10 cellular contexts compared by ENCODE assay signal in the genomic region with DNA sequence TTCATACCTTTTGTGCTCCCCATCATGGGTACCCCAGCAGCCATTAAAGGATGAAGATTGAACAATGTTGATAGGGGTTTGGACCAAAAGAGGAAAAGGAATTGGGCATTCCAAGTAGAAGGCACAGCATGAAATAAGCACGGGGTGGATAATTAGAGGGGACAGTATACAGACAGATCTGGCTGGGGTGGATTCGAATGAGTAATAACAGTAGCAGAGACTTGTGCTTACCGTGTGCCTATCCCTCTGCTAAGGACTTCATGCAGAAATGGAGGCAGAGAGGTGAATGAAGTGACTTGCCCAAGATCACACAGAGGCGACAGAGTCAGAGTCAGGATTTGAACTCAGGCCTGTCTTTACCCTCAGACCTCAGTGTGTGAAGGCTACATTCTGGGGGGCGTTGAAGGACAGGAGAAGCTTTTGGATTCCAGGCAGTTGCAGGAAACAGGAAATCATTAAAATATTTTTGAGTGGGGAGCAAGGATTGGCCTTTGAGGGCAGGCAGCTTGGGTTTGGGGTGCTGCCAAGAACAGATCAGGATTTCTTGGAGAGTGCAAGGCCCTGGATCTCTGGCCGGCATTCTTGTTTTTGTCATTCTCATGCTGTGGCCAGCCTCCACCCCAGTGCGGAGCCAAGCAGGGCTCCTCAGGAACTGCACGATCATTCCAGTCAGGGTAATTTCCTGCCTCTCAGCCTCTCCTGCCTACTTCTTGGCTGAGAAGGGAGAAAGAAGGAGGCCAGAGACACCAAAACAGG. TPM values are rescaled to one million over a fixed set of nuclear protein-coding genes. Genes with fewer than 3 reads are reported as not detected.
DNase-seq lines count a peak whose midpoint lies in the region; ATAC-seq and TF ChIP-seq lines count a peak whose summit lies in the region.
"Had no signal": no experiment of that assay in that cellular context is flagged by ENCODE, and none has a peak within 500 bp of the region (broad histone marks: within the 10 kb centered on the region; RNA-seq: fewer than 3 reads in every experiment).

No MANE protein-coding gene starts in this region.

- H3K27ac ChIP-seq in left lung (peak overlapping the region; percentile 80 to 89), SJCRH30 (no peak overlapping the region)

- ATAC-seq in left lung: peak; percentile 89
- ATAC-seq in HG03097 (IDR thresholded peaks at IDR 0.05; ENCODE audit: low FRiP score, unreplicated experiment): no peak
- ATAC-seq: K562 had no signal

- H3K9me3 ChIP-seq in left lung (no peaks in the 10 kb centered on the region), SJCRH30 (replicated peaks) (no peaks in the 10 kb centered on the region)

- intact Hi-C loops in left lung (cut with DNase I): no loop called here

- H3K36me3 ChIP-seq in left lung (peaks cover 0 to 99% of the 10 kb centered on the region in 2 donors), SJCRH30 (peaks cover 85% of the 10 kb centered on the region)

- no peak for TF ChIP-seq CTCF in left lung (IDR thresholded peaks at IDR 0.05)

- H3K27me3 ChIP-seq in left lung (no peaks in the 10 kb centered on the region), SJCRH30 (no peaks in the 10 kb centered on the region)

- H3K4me3 ChIP-seq in left lung (no peak overlapping the region), SJCRH30 (no peak overlapping the region)
- H3K4me3 ChIP-seq: K562 had no signal

- peak; percentile 58 for DNase-seq in HT1080 (ENCODE audit: low read depth)
- DNase-seq in cerebellar cortex (ENCODE audit: low spot score): peak; percentile 60
- DNase-seq in left lung: peak in 1 of 2 donors; percentile 74
- DNase-seq in stromal cell of bone marrow (ENCODE audit: low read depth): peak; percentile 96
- DNase-seq in SJCRH30: no peak
- DNase-seq in stimulated activated CD8-positive, alpha-beta memory T cell treated with anti-CD3 and anti-CD28 coated beads, Interleukin-4, amount 100 ng/mL, for 48 hours: no peak
- no peak for DNase-seq in SHP77 treated with DMSO at 0.1 percent for 48 hours (lab: John Stamatoyannopoulos, UW)
- DNase-seq: immature natural killer cell had no signal

- H3K4me1 ChIP-seq in left lung (peaks cover 13 to 18% of the 10 kb centered on the region in 2 donors), SJCRH30 (no peaks in the 10 kb centered on the region)

RNA-seq across cellular contexts. Expression of gene PAF1, which starts 18.7 kb away (rescaled TPM):
- 47.3 and 56.1 TPM in 2 replicates for total RNA-seq in HT1080 (2014; rRNA removed; shearing (Covaris generic))
- 31.1 and 35.3 TPM in 2 replicates for polyA plus RNA-seq in HT1080 (2015; cell fraction: cytosol; rRNA removed)
- polyA plus RNA-seq in HT1080 (2015; cell fraction: nucleus; rRNA removed): 39.2 and 43.4 TPM in 2 replicates
- total RNA-seq in left lung: 10 to 100 TPM; 31.0 to 36.1 TPM
- 73.6 and 85.7 TPM in 2 replicates for total RNA-seq in SJCRH30 (2014; rRNA removed; shearing (Covaris generic))

RNA-seq across cellular contexts. Expression of gene MED29, which starts 19.0 kb away (rescaled TPM):
- total RNA-seq in HT1080 (2014; rRNA removed; shearing (Covaris generic)): 24.6 and 47.3 TPM in 2 replicates
- 24.8 and 28.7 TPM in 2 replicates for polyA plus RNA-seq in HT1080 (2015; cell fraction: cytosol; rRNA removed)
- 19.0 and 23.9 TPM in 2 replicates for polyA plus RNA-seq in HT1080 (2015; cell fraction: nucleus; rRNA removed)
- total RNA-seq in left lung: 10 to 100 TPM; 29.7 to 32.7 TPM
- total RNA-seq in SJCRH30 (2014; rRNA removed; shearing (Covaris generic)): 28.2 and 31.9 TPM in 2 replicates

RNA-seq across cellular contexts. Expression of gene SAMD4B, which starts 30.0 kb away (rescaled TPM):
- total RNA-seq in HT1080 (2014; rRNA removed; shearing (Covaris generic)): 75.1 and 129 TPM in 2 replicates
- 106 and 110 TPM in 2 replicates for polyA plus RNA-seq in HT1080 (2015; cell fraction: cytosol; rRNA removed)
- polyA plus RNA-seq in HT1080 (2015; cell fraction: nucleus; rRNA removed): 82.7 and 96.2 TPM in 2 replicates
- total RNA-seq in left lung: 10 to 100 TPM; 74.1 to 77.0 TPM
- 125 and 129 TPM in 2 replicates for total RNA-seq in SJCRH30 (2014; rRNA removed; shearing (Covaris generic))

RNA-seq across cellular contexts. Expression of gene ZFP36, which starts 34.4 kb away (rescaled TPM):
- total RNA-seq in HT1080 (2014; rRNA removed; shearing (Covaris generic)): 1.3 and 2.8 TPM in 2 replicates
- polyA plus RNA-seq in HT1080 (2015; cell fraction: cytosol; rRNA removed): 11.0 and 13.4 TPM in 2 replicates
- polyA plus RNA-seq in HT1080 (2015; cell fraction: nucleus; rRNA removed): 17.9 and 20.1 TPM in 2 replicates
- 100 to 1,000 TPM; 165 to 172 TPM for total RNA-seq in left lung
- total RNA-seq in SJCRH30 (2014; rRNA removed; shearing (Covaris generic)): 2.4 and 2.7 TPM in 2 replicates

RNA-seq across cellular contexts. Expression of gene GMFG, which starts 36.4 kb away (rescaled TPM):
- total RNA-seq in HT1080 (2014; rRNA removed; shearing (Covaris generic)): 3.6 and 3.8 TPM in 2 replicates
- 3.5 and 4.5 TPM in 2 replicates for polyA plus RNA-seq in HT1080 (2015; cell fraction: cytosol; rRNA removed)
- polyA plus RNA-seq in HT1080 (2015; cell fraction: nucleus; rRNA removed): 0.50 and 4.8 TPM in 2 replicates
- total RNA-seq in left lung: 100 to 1,000 TPM in 1 of 2 donors, 10 to 100 TPM in 1; 53.8 to 136 TPM
- total RNA-seq in SJCRH30 (2014; rRNA removed; shearing (Covaris generic)): 3.3 and 3.7 TPM in 2 replicates

Comparison
In these comparisons a context has a peak if more than half of its experiments do, and no peak if none do; other contexts are left out.
1. DNase-seq: peak in HT1080 (single experiment), cerebellar cortex (single experiment) and stromal cell of bone marrow (single experiment); none in SJCRH30 (0 of 2), stimulated activated CD8-positive, alpha-beta memory T cell treated with anti-CD3 and anti-CD28 coated beads, Interleukin-4, amount 100 ng/mL, for 48 hours (single experiment) and SHP77 treated with DMSO at 0.1 percent for 48 hours (single experiment).